ENCODE assay signal across 14 cellular contexts in genomic region chr12:83527700-83528281, GRCh38.
DNase-seq lines count a peak whose midpoint lies in the region; ATAC-seq and TF ChIP-seq lines count a peak whose summit lies in the region.
"Had no signal": no experiment of that assay in that cellular context is flagged by ENCODE, and none has a peak within 500 bp of the region (broad histone marks: within the 10 kb centered on the region; RNA-seq: fewer than 3 reads in every experiment).

No MANE protein-coding gene starts in this region.

- TF ChIP-seq CTCF in GM23338 (conservative IDR thresholded peaks at IDR 0.05; ENCODE audit: low read depth in 2 of 2) (no peak), dorsolateral prefrontal cortex (IDR thresholded peaks at IDR 0.05 in 54 of 56, conservative IDR thresholded peaks at IDR 0.05 in 2 of 56; ENCODE audit: low read depth in 1 of 56, partially characterized antibody in 56 of 56) (no peak)

- no peak overlapping the region for H3K4ac ChIP-seq in neuronal stem cell (ENCODE audit: low read length)

- H3K4me1 Mint-ChIP-seq in GM23338, result peaks cover 10% of the 10 kb centered on the region; the same call in 2 of the 3 replicates
- H3K4me1 Mint-ChIP-seq: B cell had no signal

- no peak overlapping the region for H2BK120ac ChIP-seq in neuronal stem cell (ENCODE audit: low read depth, low read length)

- no peaks in the 10 kb centered on the region for H3K79me2 ChIP-seq in GM23338 (replicated peaks; ENCODE audit: insufficient read depth)

- peaks cover 0 to 2% of the 10 kb centered on the region in 2 donors for H3K9me3 ChIP-seq in neuronal stem cell (replicated peaks in 1 of 2; ENCODE audit: control insufficient read depth in 2 of 2, insufficient read depth in 1 of 2, low read depth in 1 of 2, low read length in 2 of 2)
- H3K9me3 ChIP-seq: BLaER1 treated with 17β-estradiol and CSF1 and Interleukin-3, amounts not matched to agents 10 nM and 100 nM had no signal

- no peak overlapping the region for H4K8ac ChIP-seq in neuronal stem cell (ENCODE audit: low read depth, low read length)

- H3K27ac Mint-ChIP-seq in GM23338, result no peak overlapping the region
- H3K27ac Mint-ChIP-seq: B cell; CD8-positive, alpha-beta T cell; H9 had no signal

- no peak overlapping the region for H3K4me3 Mint-ChIP-seq in GM23338
- H3K4me3 Mint-ChIP-seq: B cell; CD8-positive, alpha-beta T cell; H9 had no signal

- H3K27me3 ChIP-seq in GM23338 (ENCODE audit: insufficient read depth), result no peaks in the 10 kb centered on the region
- no peaks in the 10 kb centered on the region for H3K27me3 ChIP-seq in neuronal stem cell (ENCODE audit: control insufficient read depth in 3 of 3, insufficient read depth in 3 of 3, low read depth in 1 of 3, low read length in 3 of 3)
- no peaks in the 10 kb centered on the region for H3K27me3 ChIP-seq in dorsolateral prefrontal cortex
- H3K27me3 ChIP-seq: BLaER1 treated with 17β-estradiol and CSF1 and Interleukin-3, amounts not matched to agents 10 nM and 100 nM had no signal

- DNase-seq in GM23338 (ENCODE audit: low spot score), result no peak
- DNase-seq in NCI-H69 (lab: John Stamatoyannopoulos, UW), result peak; percentile 63
- peak; percentile 4 for DNase-seq in cerebellum (ENCODE audit: low spot score)
- no peak for DNase-seq in neuronal stem cell (ENCODE audit: low spot score)
- no peak for DNase-seq in dorsolateral prefrontal cortex
- no peak for DNase-seq in activated CD4-positive, alpha-beta T cell treated with anti-CD3 and anti-CD28 coated beads for 4 hours
- no peak for DNase-seq in stimulated activated CD4-positive, alpha-beta T cell treated with anti-CD3 and anti-CD28 coated beads, Interleukin-4, amount 100 ng/mL, for 1 hour
- DNase-seq: Calu3; CD8-positive, alpha-beta T cell; DMS79 treated with DMSO at 0.1 percent for 48 hours; H9 had no signal

- H3K27ac ChIP-seq in GM23338 (ENCODE audit: low read depth) (no peak overlapping the region), neuronal stem cell (replicated peaks; ENCODE audit: low read length) (no peak overlapping the region), dorsolateral prefrontal cortex (no peak overlapping the region)
- H3K27ac ChIP-seq: BLaER1 treated with 17β-estradiol and CSF1 and Interleukin-3, amounts not matched to agents 10 nM and 100 nM had no signal

- H3K4me1 ChIP-seq in GM23338 (ENCODE audit: insufficient read depth) (peaks cover 11% of the 10 kb centered on the region; the same call in 1 of the 2 replicates), neuronal stem cell (ENCODE audit: control insufficient read depth in 2 of 2, insufficient read depth in 1 of 2, low read depth in 1 of 2, low read length in 2 of 2) (no peaks in the 10 kb centered on the region)
- H3K4me1 ChIP-seq: BLaER1 treated with 17β-estradiol and CSF1 and Interleukin-3, amounts not matched to agents 10 nM and 100 nM had no signal

- no peak overlapping the region for H3K18ac ChIP-seq in neuronal stem cell (ENCODE audit: low read length)

- WGBS in neuronal stem cell (ENCODE audit: extremely low coverage in 2 of 2, insufficient read length in 2 of 2, insufficient replicate concordance in 1 of 2), 2 donors, result no CpG with 5 or more reads among the region's 1 CpG

- no peak overlapping the region for H2BK5ac ChIP-seq in neuronal stem cell (ENCODE audit: low read length)

- peaks cover 5% of the 10 kb centered on the region for H3K27me3 Mint-ChIP-seq in GM23338 (ENCODE audit: insufficient read depth, low read depth, poor library complexity)
- H3K27me3 Mint-ChIP-seq: B cell had no signal

- H3K36me3 ChIP-seq in GM23338 (ENCODE audit: insufficient read depth) (no peaks in the 10 kb centered on the region), neuronal stem cell (replicated peaks in 1 of 2; ENCODE audit: control insufficient read depth in 2 of 2, insufficient read depth in 2 of 2, low read length in 2 of 2) (no peaks in the 10 kb centered on the region)
- H3K36me3 ChIP-seq: BLaER1 treated with 17β-estradiol and CSF1 and Interleukin-3, amounts not matched to agents 10 nM and 100 nM had no signal

- ATAC-seq in GM23338, result no peak
- ATAC-seq: CD8-positive, alpha-beta T cell; GM12878 had no signal

- intact Hi-C loops in dorsolateral prefrontal cortex (cut with DNase I), result no loop called here

- H2BK12ac ChIP-seq in neuronal stem cell (ENCODE audit: low read length), result no peak overlapping the region

- no peak overlapping the region for H4K91ac ChIP-seq in neuronal stem cell (ENCODE audit: low read depth, low read length, poor library complexity)

- H3K4me3 ChIP-seq in GM23338 (no peak overlapping the region), neuronal stem cell (ENCODE audit: low read length in 2 of 2) (no peak overlapping the region), dorsolateral prefrontal cortex (no peak overlapping the region)
- H3K4me3 ChIP-seq: BLaER1 treated with 17β-estradiol and CSF1 and Interleukin-3, amounts not matched to agents 10 nM and 100 nM; GM12878 had no signal

- no peaks in the 10 kb centered on the region for H4K20me1 ChIP-seq in GM23338 (replicated peaks; ENCODE audit: insufficient read depth)
- H4K20me1 ChIP-seq: BLaER1 treated with 17β-estradiol and CSF1 and Interleukin-3, amounts not matched to agents 10 nM and 100 nM had no signal

- no peaks in the 10 kb centered on the region for H3K36me3 Mint-ChIP-seq in GM23338 (ENCODE audit: low read depth)
- H3K36me3 Mint-ChIP-seq: CD8-positive, alpha-beta T cell had no signal

- no peak overlapping the region for H2BK15ac ChIP-seq in neuronal stem cell (ENCODE audit: low read length)

- H2AK5ac ChIP-seq in neuronal stem cell (ENCODE audit: low read depth, low read length), result no peak overlapping the region

- H3F3A ChIP-seq in GM23338 (replicated peaks; ENCODE audit: low read depth), result no peaks in the 10 kb centered on the region

- H2AFZ ChIP-seq in GM23338 (peak overlapping the region; percentile 82), neuronal stem cell (ENCODE audit: low read length) (peak overlapping the region; percentile 61)

- no peaks in the 10 kb centered on the region for H3K9me3 Mint-ChIP-seq in GM23338
- H3K9me3 Mint-ChIP-seq: H9 had no signal

- H3K79me1 ChIP-seq in neuronal stem cell (ENCODE audit: low read depth, low read length), result no peaks in the 10 kb centered on the region

- no peak overlapping the region for H3K9ac ChIP-seq in neuronal stem cell (ENCODE audit: low read depth, low read length, poor library complexity)
- H3K9ac ChIP-seq: BLaER1 treated with 17β-estradiol and CSF1 and Interleukin-3, amounts not matched to agents 10 nM and 100 nM had no signal

- H3K14ac ChIP-seq in neuronal stem cell (ENCODE audit: low read length), result no peak overlapping the region

- H3K4me2 ChIP-seq in GM23338 (no peak overlapping the region), neuronal stem cell (ENCODE audit: insufficient read depth, low read length, poor library complexity, severe bottlenecking) (no peak overlapping the region)
- H3K4me2 ChIP-seq: BLaER1 treated with 17β-estradiol and CSF1 and Interleukin-3, amounts not matched to agents 10 nM and 100 nM had no signal

- no peaks in the 10 kb centered on the region for H3K9me2 ChIP-seq in GM23338 (ENCODE audit: insufficient read depth)

- no peak overlapping the region for H3K23ac ChIP-seq in neuronal stem cell (ENCODE audit: low read depth, low read length, poor library complexity)

TF ChIP-seq in GM23338, 12 proteins besides CTCF, POLR2A, EP300 and RAD21 (continues in another document):
- TF ChIP-seq, protein P1, sequence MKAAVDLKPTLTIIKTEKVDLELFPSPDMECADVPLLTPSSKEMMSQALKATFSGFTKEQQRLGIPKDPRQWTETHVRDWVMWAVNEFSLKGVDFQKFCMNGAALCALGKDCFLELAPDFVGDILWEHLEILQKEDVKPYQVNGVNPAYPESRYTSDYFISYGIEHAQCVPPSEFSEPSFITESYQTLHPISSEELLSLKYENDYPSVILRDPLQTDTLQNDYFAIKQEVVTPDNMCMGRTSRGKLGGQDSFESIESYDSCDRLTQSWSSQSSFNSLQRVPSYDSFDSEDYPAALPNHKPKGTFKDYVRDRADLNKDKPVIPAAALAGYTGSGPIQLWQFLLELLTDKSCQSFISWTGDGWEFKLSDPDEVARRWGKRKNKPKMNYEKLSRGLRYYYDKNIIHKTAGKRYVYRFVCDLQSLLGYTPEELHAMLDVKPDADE (IDR thresholded peaks at IDR 0.05), result no peak
- TF ChIP-seq NANOG (IDR thresholded peaks at IDR 0.05; ENCODE audit: borderline replicate concordance) (no peak), STAT1 (IDR thresholded peaks at IDR 0.05; ENCODE audit: unreplicated experiment) (no peak), EZH2phosphoT487 (IDR thresholded peaks at IDR 0.05; ENCODE audit: unreplicated experiment) (no peak), ZNF331 (CRISPR knock-in tag; IDR thresholded peaks at IDR 0.05; ENCODE audit: low read depth) (no peak), CREB1 (CRISPR knock-in tag; IDR thresholded peaks at IDR 0.05; ENCODE audit: low read depth) (no peak)

Comparison
In these comparisons a context has a peak if more than half of its experiments do, and no peak if none do; other contexts are left out.
1. DNase-seq: peak in NCI-H69 (single experiment) and cerebellum (single experiment); none in GM23338 (single experiment), neuronal stem cell (single experiment), dorsolateral prefrontal cortex (0 of 10), activated CD4-positive, alpha-beta T cell treated with anti-CD3 and anti-CD28 coated beads for 4 hours (0 of 2) and stimulated activated CD4-positive, alpha-beta T cell treated with anti-CD3 and anti-CD28 coated beads, Interleukin-4, amount 100 ng/mL, for 1 hour (single experiment).